In genomic region chr12:67449591-67450052, GRCh38 we compare ENCODE assay signal across 10 cellular contexts.
DNase-seq lines count a peak whose midpoint lies in the region; ATAC-seq and TF ChIP-seq lines count a peak whose summit lies in the region.
"Had no signal": no experiment of that assay in that cellular context is flagged by ENCODE, and none has a peak within 500 bp of the region (broad histone marks: within the 10 kb centered on the region; RNA-seq: fewer than 3 reads in every experiment).

No MANE protein-coding gene starts in this region.

- H2AK5ac ChIP-seq in mesendoderm (ENCODE audit: low read length) (no peak overlapping the region), H9 (ENCODE audit: insufficient read length, low read length) (no peak overlapping the region)

- H3K9me3 ChIP-seq in SU-DHL-6 (ENCODE audit: insufficient read depth, low read length) (no peaks in the 10 kb centered on the region), H9 (ENCODE audit: control insufficient read depth, low read depth, low read length) (no peaks in the 10 kb centered on the region)

- H2BK12ac ChIP-seq in H9 (ENCODE audit: insufficient read length, low read depth, low read length) = no peak overlapping the region

- H3K23ac ChIP-seq in mesendoderm (ENCODE audit: low read length) (no peak overlapping the region), H9 (ENCODE audit: insufficient read length, low read depth, low read length) (no peak overlapping the region)

- no peak overlapping the region for H3K4me3 ChIP-seq in SU-DHL-6 (ENCODE audit: insufficient read depth, low read length, poor library complexity, severe bottlenecking)
- H3K4me3 ChIP-seq in mesendoderm (ENCODE audit: low read length) = no peak overlapping the region

- peak overlapping the region; percentile 54 for H3K27ac ChIP-seq in SU-DHL-6 (ENCODE audit: low read depth, low read length)
- no peak overlapping the region for H3K27ac ChIP-seq in mesendoderm (ENCODE audit: low read depth, low read length)
- H3K27ac ChIP-seq in H9 (ENCODE audit: insufficient read length, low read depth, low read length) = no peak overlapping the region

- H2BK15ac ChIP-seq in mesendoderm (replicated peaks; ENCODE audit: low read depth) (no peak overlapping the region), H9 (ENCODE audit: low read depth, low read length) (no peak overlapping the region)

- peak; percentile 1 for DNase-seq in activated T-cell treated with anti-CD3 and anti-CD28 coated beads for 48 hours (ENCODE audit: low read depth)
- no peak for DNase-seq in activated T-cell treated with anti-CD3 and anti-CD28 coated beads, Interleukin-2, amount 50 U/mL, for 1 hour
- peak; percentile 12 for DNase-seq in stimulated activated naive CD4-positive, alpha-beta T cell treated with Interleukin-2 at 50 U/mL for 16 hours (lab: John Stamatoyannopoulos, UW)
- DNase-seq in HT-29 (ENCODE audit: low spot score) = no peak
- DNase-seq in mesendoderm = no peak
- no peak for DNase-seq in H9
- DNase-seq: islet precursor cell, SHP77 had no signal

- no peak overlapping the region for H3K14ac ChIP-seq in H9 (ENCODE audit: insufficient read depth, low read length)

- no peak overlapping the region for H2BK5ac ChIP-seq in mesendoderm (ENCODE audit: low read length)
- H2BK5ac ChIP-seq in H9 (ENCODE audit: insufficient read length, low read length) = no peak overlapping the region

- H2BK20ac ChIP-seq in H9 (ENCODE audit: low read depth, low read length, poor library complexity, severe bottlenecking) = no peak overlapping the region

- H4K20me1 ChIP-seq in SU-DHL-6 (ENCODE audit: low read depth, low read length) (no peaks in the 10 kb centered on the region), H9 (ENCODE audit: control insufficient read depth, insufficient read depth, insufficient read length) (no peaks in the 10 kb centered on the region)

- ATAC-seq in HG02884 (IDR thresholded peaks at IDR 0.05; ENCODE audit: unreplicated experiment) = peak; percentile 67

- H3K4me2 ChIP-seq in SU-DHL-6 (ENCODE audit: low read depth, low read length, poor library complexity, severe bottlenecking) = peak overlapping the region; percentile 9
- no peak overlapping the region for H3K4me2 ChIP-seq in mesendoderm (ENCODE audit: low read length)
- no peak overlapping the region for H3K4me2 ChIP-seq in H9 (ENCODE audit: insufficient read depth, insufficient read length, low read length)

- H3K18ac ChIP-seq in mesendoderm (ENCODE audit: low read length) = no peak overlapping the region
- H3K18ac ChIP-seq in H9 (ENCODE audit: insufficient read length, low read depth, low read length) = no peak overlapping the region

- no peak overlapping the region for H4K91ac ChIP-seq in H9 (ENCODE audit: insufficient read length, low read depth, low read length)

- H3K9me2 ChIP-seq in SU-DHL-6 (replicated peaks; ENCODE audit: insufficient read depth, low read length) = no peaks in the 10 kb centered on the region

- H3K4me1 Mint-ChIP-seq in H9 = peaks cover 9% of the 10 kb centered on the region in 2 experiments

- peaks cover 6 to 15% of the 10 kb centered on the region in 2 experiments for H3K9me3 Mint-ChIP-seq in H9

- H4K5ac ChIP-seq in mesendoderm (ENCODE audit: low read length) (no peak overlapping the region), H9 (ENCODE audit: insufficient read length, low read depth, low read length) (no peak overlapping the region)

- H3T11ph ChIP-seq in H9 (ENCODE audit: low read length) = no peak overlapping the region

- H3K56ac ChIP-seq in mesendoderm (ENCODE audit: low read length) = no peak overlapping the region
- no peak overlapping the region for H3K56ac ChIP-seq in H9 (ENCODE audit: insufficient read length, low read depth, low read length)

- no peaks in the 10 kb centered on the region for H3K79me2 ChIP-seq in SU-DHL-6 (ENCODE audit: insufficient read depth, low read length)
- no peaks in the 10 kb centered on the region for H3K79me2 ChIP-seq in mesendoderm (ENCODE audit: control insufficient read depth, insufficient read depth, low read length)
- H3K79me2 ChIP-seq in H9 (ENCODE audit: insufficient read depth, low read length) = no peaks in the 10 kb centered on the region

- H3F3A ChIP-seq in SU-DHL-6 (ENCODE audit: insufficient read depth) = no peaks in the 10 kb centered on the region

- no peak overlapping the region for H4K8ac ChIP-seq in mesendoderm (ENCODE audit: low read depth, low read length)
- no peak overlapping the region for H4K8ac ChIP-seq in H9 (replicated peaks; ENCODE audit: insufficient read length, low read depth, low read length)

- H3K23me2 ChIP-seq in H9 (ENCODE audit: insufficient read length, low read depth, low read length, poor library complexity, severe bottlenecking) = no peaks in the 10 kb centered on the region

- H3K36me3 ChIP-seq in SU-DHL-6 (ENCODE audit: low read length) = no peaks in the 10 kb centered on the region
- H3K36me3 ChIP-seq in mesendoderm (ENCODE audit: control insufficient read depth, insufficient read depth, low read length) = no peaks in the 10 kb centered on the region

- H3K4me1 ChIP-seq in mesendoderm (ENCODE audit: control insufficient read depth, low read depth, low read length) (no peaks in the 10 kb centered on the region), H9 (ENCODE audit: insufficient read depth, low read length) (no peaks in the 10 kb centered on the region)

- H3K79me1 ChIP-seq in mesendoderm (ENCODE audit: low read length) = no peaks in the 10 kb centered on the region
- H3K79me1 ChIP-seq in H9 (ENCODE audit: insufficient read depth, low read depth, low read length, poor library complexity, severe bottlenecking) = no peaks in the 10 kb centered on the region

- H2AFZ ChIP-seq in SU-DHL-6 (ENCODE audit: low read depth, low read length, severe bottlenecking) = no peak overlapping the region
- H2AFZ ChIP-seq in H9 (ENCODE audit: low read length) = no peak overlapping the region

- H2BK120ac ChIP-seq in mesendoderm (ENCODE audit: low read depth, low read length) (no peak overlapping the region), H9 (ENCODE audit: low read depth, low read length, poor library complexity, severe bottlenecking) (no peak overlapping the region)

- H3K4ac ChIP-seq in mesendoderm (ENCODE audit: low read depth, low read length) (no peak overlapping the region), H9 (ENCODE audit: low read depth, low read length) (no peak overlapping the region)

- no peaks in the 10 kb centered on the region for H3K27me3 Mint-ChIP-seq in H9 (ENCODE audit: low read depth)

- H3K4me3 Mint-ChIP-seq in H9 = no peak overlapping the region

- WGBS in mesendoderm (ENCODE audit: extremely low coverage, insufficient coverage, low lambda C conversion rate) = no CpG with 5 or more reads among the region's 6 CpGs
- no CpG with 5 or more reads among the region's 6 CpGs for WGBS in H9 (ENCODE audit: extremely low coverage, insufficient read length, low lambda C conversion rate)

- H3K36me3 Mint-ChIP-seq in H9 (ENCODE audit: insufficient read depth in 1 of 3, low read depth in 3 of 3) = peaks cover 3 to 14% (median 5%) of the 10 kb centered on the region in 3 experiments; a peak in 6 of 7 replicates

- H3K27me3 ChIP-seq in SU-DHL-6 (ENCODE audit: low read length) = no peaks in the 10 kb centered on the region
- no peaks in the 10 kb centered on the region for H3K27me3 ChIP-seq in mesendoderm (ENCODE audit: insufficient read depth, low read length, poor library complexity)
- no peaks in the 10 kb centered on the region; the same call in 1 of the 2 replicates for H3K27me3 ChIP-seq in H9 (ENCODE audit: insufficient read depth, low read length)

- no peak overlapping the region for H3K9ac ChIP-seq in SU-DHL-6 (ENCODE audit: low read length)
- H3K9ac ChIP-seq in mesendoderm (ENCODE audit: low read length) = no peak overlapping the region
- H3K9ac ChIP-seq in H9 (ENCODE audit: extremely low read depth, insufficient read length, low read length) = no peak overlapping the region

- TF ChIP-seq CTCF in SU-DHL-6 (IDR thresholded peaks at IDR 0.05; ENCODE audit: insufficient read depth, low read length, poor library complexity, severe bottlenecking) = no peak
- no peak for TF ChIP-seq CTCF in H9 (conservative IDR thresholded peaks at IDR 0.05)

- peak overlapping the region in 1 of 3 experiments; percentile 83; a peak in 2 of 7 replicates for H3K27ac Mint-ChIP-seq in H9

Comparison
In these comparisons a context has a peak if more than half of its experiments do, and no peak if none do; other contexts are left out.
1. DNase-seq: peak in activated T-cell treated with anti-CD3 and anti-CD28 coated beads for 48 hours (single experiment) and stimulated activated naive CD4-positive, alpha-beta T cell treated with Interleukin-2 at 50 U/mL for 16 hours (single experiment); none in activated T-cell treated with anti-CD3 and anti-CD28 coated beads, Interleukin-2, amount 50 U/mL, for 1 hour (single experiment), HT-29 (single experiment), mesendoderm (single experiment) and H9 (single experiment).